In the genomic region with DNA sequence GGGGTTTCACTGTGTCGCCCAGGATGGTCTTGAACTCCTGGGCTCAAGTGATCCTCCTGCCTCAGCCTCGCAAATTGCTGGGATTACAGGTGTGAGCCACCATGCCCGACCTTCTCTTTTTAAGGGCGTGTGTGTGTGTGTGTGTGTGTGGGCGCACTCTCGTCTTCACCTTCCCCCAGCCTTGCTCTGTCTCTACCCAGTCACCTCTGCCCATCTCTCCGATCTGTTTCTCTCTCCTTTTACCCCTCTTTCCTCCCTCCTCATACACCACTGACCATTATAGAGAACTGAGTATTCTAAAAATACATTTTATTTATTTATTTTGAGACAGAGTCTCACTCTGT, we compare ENCODE assay signal across 1 cellular context.
TF ChIP-seq lines count a peak whose summit lies in the region.

No MANE protein-coding gene starts in this region.

TF ChIP-seq in IMR-90, 13 proteins besides CTCF, POLR2A, EP300 and RAD21:
- no peak for TF ChIP-seq SMC3 (IDR thresholded peaks at IDR 0.05; ENCODE audit: low read depth, low read length)
- no peak for TF ChIP-seq FOS (IDR thresholded peaks at IDR 0.05; ENCODE audit: low read depth, low read length)
- no peak for TF ChIP-seq RCOR1 (IDR thresholded peaks at IDR 0.05; ENCODE audit: insufficient replicate concordance, low read length)
- no peak for TF ChIP-seq CEBPB (IDR thresholded peaks at IDR 0.05; ENCODE audit: low read depth, low read length)
- TF ChIP-seq MXI1 (IDR thresholded peaks at IDR 0.05; ENCODE audit: borderline replicate concordance, low read depth, low read length), result no peak
- no peak for TF ChIP-seq BHLHE40 (IDR thresholded peaks at IDR 0.05; ENCODE audit: low read depth, low read length)
- no peak for TF ChIP-seq NFE2L2 (IDR thresholded peaks at IDR 0.05; ENCODE audit: low read depth, low read length)
- no peak for TF ChIP-seq USF2 (IDR thresholded peaks at IDR 0.05; ENCODE audit: low read depth, low read length)
- TF ChIP-seq, protein P1, sequence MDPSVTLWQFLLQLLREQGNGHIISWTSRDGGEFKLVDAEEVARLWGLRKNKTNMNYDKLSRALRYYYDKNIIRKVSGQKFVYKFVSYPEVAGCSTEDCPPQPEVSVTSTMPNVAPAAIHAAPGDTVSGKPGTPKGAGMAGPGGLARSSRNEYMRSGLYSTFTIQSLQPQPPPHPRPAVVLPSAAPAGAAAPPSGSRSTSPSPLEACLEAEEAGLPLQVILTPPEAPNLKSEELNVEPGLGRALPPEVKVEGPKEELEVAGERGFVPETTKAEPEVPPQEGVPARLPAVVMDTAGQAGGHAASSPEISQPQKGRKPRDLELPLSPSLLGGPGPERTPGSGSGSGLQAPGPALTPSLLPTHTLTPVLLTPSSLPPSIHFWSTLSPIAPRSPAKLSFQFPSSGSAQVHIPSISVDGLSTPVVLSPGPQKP (IDR thresholded peaks at IDR 0.05; ENCODE audit: borderline replicate concordance, low read depth, low read length), result no peak
- no peak for TF ChIP-seq RFX5 (IDR thresholded peaks at IDR 0.05; ENCODE audit: low read depth, low read length)
- no peak for TF ChIP-seq MAZ (IDR thresholded peaks at IDR 0.05; ENCODE audit: borderline replicate concordance, low read depth, low read length)
- no peak for TF ChIP-seq MAFK (IDR thresholded peaks at IDR 0.05; ENCODE audit: low read depth, low read length)
- no peak for TF ChIP-seq CHD1 (IDR thresholded peaks at IDR 0.05; ENCODE audit: low read depth, low read length)
